In genomic region chr10:73969224-73969811, GRCh38 we compare ENCODE assay signal across 1 cellular context.
TF ChIP-seq lines count a peak whose summit lies in the region.

No MANE protein-coding gene starts in this region.

TF ChIP-seq in IMR-90, 13 proteins besides CTCF, POLR2A, EP300 and RAD21:
- TF ChIP-seq SMC3 (IDR thresholded peaks at IDR 0.05; ENCODE audit: low read depth, low read length) = no peak
- TF ChIP-seq RCOR1 (IDR thresholded peaks at IDR 0.05; ENCODE audit: insufficient replicate concordance, low read length) = no peak
- TF ChIP-seq MAZ (IDR thresholded peaks at IDR 0.05; ENCODE audit: borderline replicate concordance, low read depth, low read length) = no peak
